In genomic region chr5:125249400-125249799, GRCh38 we compare ENCODE assay signal across 19 cellular contexts.
A peak's percentile ranks its signal among the peaks of the same experiment; 100 is the strongest.
DNase-seq lines count a peak whose midpoint lies in the region; ATAC-seq and TF ChIP-seq lines count a peak whose summit lies in the region.
"Had no signal": no experiment of that assay in that cellular context is flagged by ENCODE, and none has a peak within 500 bp of the region (broad histone marks: within the 10 kb centered on the region; RNA-seq: fewer than 3 reads in every experiment).

No MANE protein-coding gene starts in this region.

- H3K18ac ChIP-seq in neuronal stem cell (ENCODE audit: low read length), result no peak overlapping the region

- H3K27me3 ChIP-seq in neuronal stem cell (ENCODE audit: control insufficient read depth in 3 of 3, insufficient read depth in 3 of 3, low read depth in 1 of 3, low read length in 3 of 3) (no peaks in the 10 kb centered on the region), stomach (no peaks in the 10 kb centered on the region)
- H3K27me3 ChIP-seq: BLaER1 had no signal

- H2BK12ac ChIP-seq in neuronal stem cell (ENCODE audit: low read length), result no peak overlapping the region

- H3K27ac ChIP-seq in neuronal stem cell (replicated peaks; ENCODE audit: low read length) (no peak overlapping the region), stomach (no peak overlapping the region)
- H3K27ac ChIP-seq: 22Rv1, BLaER1, C4-2B had no signal

- no peaks in the 10 kb centered on the region for H3K79me1 ChIP-seq in neuronal stem cell (ENCODE audit: low read depth, low read length)

- H2BK5ac ChIP-seq in neuronal stem cell (ENCODE audit: low read length), result no peak overlapping the region

- DNase-seq in SIG-M5 treated with dmso at 0.1 percent for 504 hours (lab: John Stamatoyannopoulos, UW; ENCODE audit: unreplicated experiment) (peak; percentile 17), SIG-M5 (lab: John Stamatoyannopoulos, UW) (no peak), M059J (ENCODE audit: low read depth) (peak; percentile 20), astrocyte of the spinal cord (ENCODE audit: low read depth, low spot score) (peak; percentile 7), neuronal stem cell (ENCODE audit: low spot score) (no peak), OCI-M1 (lab: John Stamatoyannopoulos, UW) (no peak), stomach (no peak)
- DNase-seq: Caco-2; CD4-positive, CD25-positive, alpha-beta regulatory T cell; CD8-positive, alpha-beta T cell; DMS 273 treated with DMSO at 0.1 percent for 48 hours; DMS79; GF-D8; H7; HCEC 1CT had no signal

- H2AK5ac ChIP-seq in neuronal stem cell (ENCODE audit: low read depth, low read length), result no peak overlapping the region

- H3K4me2 ChIP-seq in neuronal stem cell (ENCODE audit: insufficient read depth, low read length, poor library complexity, severe bottlenecking), result no peak overlapping the region
- H3K4me2 ChIP-seq: BLaER1 had no signal

- no peaks in the 10 kb centered on the region for H3K4me1 ChIP-seq in neuronal stem cell (ENCODE audit: control insufficient read depth in 2 of 2, insufficient read depth in 1 of 2, low read depth in 1 of 2, low read length in 2 of 2)
- H3K4me1 ChIP-seq in stomach, result no peaks in the 10 kb centered on the region
- H3K4me1 ChIP-seq: BLaER1, Caco-2 had no signal

- H3K9me3 ChIP-seq in neuronal stem cell (replicated peaks in 1 of 2; ENCODE audit: control insufficient read depth in 2 of 2, insufficient read depth in 1 of 2, low read depth in 1 of 2, low read length in 2 of 2), result peaks cover 4 to 34% of the 10 kb centered on the region in 2 donors
- peaks cover 0 to 14% (median 9%) of the 10 kb centered on the region in 4 donors for H3K9me3 ChIP-seq in stomach

- H3K4ac ChIP-seq in neuronal stem cell (ENCODE audit: low read length), result no peak overlapping the region

- H3K9ac ChIP-seq in neuronal stem cell (ENCODE audit: low read depth, low read length, poor library complexity), result no peak overlapping the region
- H3K9ac ChIP-seq: BLaER1 had no signal

- H2BK120ac ChIP-seq in neuronal stem cell (ENCODE audit: low read depth, low read length), result no peak overlapping the region

- WGBS in neuronal stem cell (ENCODE audit: extremely low coverage in 2 of 2, insufficient read length in 2 of 2, insufficient replicate concordance in 1 of 2), 2 donors, result no CpG with 5 or more reads among the region's 2 CpGs
- WGBS in stomach, 5 donors, result 53 to 76% (median 65%) methylated on average over 2 of the region's 2 CpGs

- H3K14ac ChIP-seq in neuronal stem cell (ENCODE audit: low read length), result no peak overlapping the region

- no peak for TF ChIP-seq CTCF in astrocyte of the spinal cord (IDR thresholded peaks at IDR 0.05; ENCODE audit: low read depth, low read length)
- TF ChIP-seq CTCF in stomach (IDR thresholded peaks at IDR 0.05), result no peak

- ATAC-seq in GM21528 (IDR thresholded peaks at IDR 0.05; ENCODE audit: low FRiP score, unreplicated experiment), result no peak
- ATAC-seq: CD8-positive, alpha-beta T cell had no signal

- no peaks in the 10 kb centered on the region for H3K36me3 ChIP-seq in neuronal stem cell (replicated peaks in 1 of 2; ENCODE audit: control insufficient read depth in 2 of 2, insufficient read depth in 2 of 2, low read length in 2 of 2)
- H3K36me3 ChIP-seq in stomach, result no peaks in the 10 kb centered on the region
- H3K36me3 ChIP-seq: BLaER1 had no signal

- H3K4me3 ChIP-seq in astrocyte of the spinal cord (ENCODE audit: low read depth, low read length), result no peak overlapping the region
- H3K4me3 ChIP-seq in neuronal stem cell (ENCODE audit: low read length in 2 of 2), result no peak overlapping the region
- H3K4me3 ChIP-seq in stomach, result no peak overlapping the region
- H3K4me3 ChIP-seq: BLaER1 had no signal

- H4K8ac ChIP-seq in neuronal stem cell (ENCODE audit: low read depth, low read length), result no peak overlapping the region

- intact Hi-C loops in stomach (cut with DNase I; ENCODE audit: low total_unique reads), result no loop called here

- H4K91ac ChIP-seq in neuronal stem cell (ENCODE audit: low read depth, low read length, poor library complexity), result no peak overlapping the region

- no peak overlapping the region for H3K23ac ChIP-seq in neuronal stem cell (ENCODE audit: low read depth, low read length, poor library complexity)

- no peak for TF ChIP-seq EP300 in stomach (IDR thresholded peaks at IDR 0.05)

- no peak for TF ChIP-seq POLR2A in stomach (IDR thresholded peaks at IDR 0.05)

- in situ Hi-C loops in astrocyte of the spinal cord (cut with HindIII; ENCODE audit: low sequenced_read_pairs), result no loop called here

- peak overlapping the region; percentile 15 for H2AFZ ChIP-seq in neuronal stem cell (ENCODE audit: low read length)

- no peak overlapping the region for H2BK15ac ChIP-seq in neuronal stem cell (ENCODE audit: low read length)

Comparison
In these comparisons a context has a peak if more than half of its experiments do, and no peak if none do; other contexts are left out.
1. DNase-seq: peak in SIG-M5 treated with dmso at 0.1 percent for 504 hours (single experiment), M059J (single experiment) and astrocyte of the spinal cord (single experiment); none in SIG-M5 (single experiment), neuronal stem cell (single experiment), OCI-M1 (single experiment) and stomach (single experiment).